2 cellular contexts compared by ENCODE assay signal in the genomic region with DNA sequence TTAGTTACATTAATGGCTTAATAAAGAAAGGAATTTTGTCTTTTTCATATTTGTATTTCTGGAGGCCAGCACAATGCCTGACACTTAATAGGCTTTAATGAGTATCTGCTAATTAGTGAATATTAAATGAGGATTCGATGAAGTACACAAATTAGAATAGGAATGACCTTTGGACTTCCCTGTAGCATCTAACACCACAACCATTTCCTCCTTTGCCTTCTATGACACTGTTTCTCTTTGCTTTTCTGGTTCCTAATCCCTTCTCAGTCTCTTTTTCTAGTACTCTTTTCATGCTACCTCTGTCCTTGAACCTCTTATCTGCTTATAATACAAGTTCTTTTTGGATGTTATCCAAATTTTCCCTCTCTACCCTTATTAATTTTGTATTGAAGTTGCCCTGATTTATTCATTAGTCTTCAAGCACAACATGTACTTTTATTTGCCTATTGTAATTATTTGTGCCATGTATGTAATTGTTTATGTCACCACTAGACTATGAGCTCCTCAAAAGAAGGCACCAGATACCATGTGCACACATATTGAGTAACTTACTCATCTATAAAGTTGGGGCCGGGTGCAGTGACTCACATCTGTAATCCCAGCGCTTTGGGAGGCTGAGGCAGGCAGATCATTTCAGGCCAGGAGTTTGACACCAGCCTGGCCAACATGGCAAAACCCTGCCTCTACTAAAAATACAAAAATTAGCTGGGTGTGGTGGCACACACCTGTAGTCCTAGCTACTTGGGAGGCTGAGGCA.
TF ChIP-seq lines count a peak whose summit lies in the region.

No MANE protein-coding gene starts in this region.

TF ChIP-seq in SK-N-SH treated with all-trans-retinoic acid at 6 μM for 48 hours, 23 proteins besides CTCF, POLR2A, EP300 and RAD21:
- TF ChIP-seq ZNF8 (CRISPR knock-in tag; IDR thresholded peaks at IDR 0.05) (no peak), ARNTL (CRISPR knock-in tag; IDR thresholded peaks at IDR 0.05; ENCODE audit: borderline replicate concordance, low read depth) (no peak), ZFP3 (CRISPR knock-in tag; IDR thresholded peaks at IDR 0.05) (no peak), PPARA (CRISPR knock-in tag; IDR thresholded peaks at IDR 0.05; ENCODE audit: borderline replicate concordance) (no peak), ESRRG (CRISPR knock-in tag; IDR thresholded peaks at IDR 0.05) (no peak), SNAI2 (CRISPR knock-in tag; IDR thresholded peaks at IDR 0.05) (no peak)
- TF ChIP-seq, protein P1, sequence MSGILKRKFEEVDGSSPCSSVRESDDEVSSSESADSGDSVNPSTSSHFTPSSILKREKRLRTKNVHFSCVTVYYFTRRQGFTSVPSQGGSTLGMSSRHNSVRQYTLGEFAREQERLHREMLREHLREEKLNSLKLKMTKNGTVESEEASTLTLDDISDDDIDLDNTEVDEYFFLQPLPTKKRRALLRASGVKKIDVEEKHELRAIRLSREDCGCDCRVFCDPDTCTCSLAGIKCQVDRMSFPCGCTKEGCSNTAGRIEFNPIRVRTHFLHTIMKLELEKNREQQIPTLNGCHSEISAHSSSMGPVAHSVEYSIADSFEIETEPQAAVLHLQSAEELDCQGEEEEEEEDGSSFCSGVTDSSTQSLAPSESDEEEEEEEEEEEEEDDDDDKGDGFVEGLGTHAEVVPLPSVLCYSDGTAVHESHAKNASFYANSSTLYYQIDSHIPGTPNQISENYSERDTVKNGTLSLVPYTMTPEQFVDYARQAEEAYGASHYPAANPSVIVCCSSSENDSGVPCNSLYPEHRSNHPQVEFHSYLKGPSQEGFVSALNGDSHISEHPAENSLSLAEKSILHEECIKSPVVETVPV (CRISPR knock-in tag; IDR thresholded peaks at IDR 0.05) = no peak
TF ChIP-seq in SK-N-SH treated with all-trans-retinoic acid at 6 μM for 48 hours: peak in this region for 0.

TF ChIP-seq in SK-N-SH, 30 proteins besides CTCF, POLR2A, EP300 and RAD21:
- no peak for TF ChIP-seq GABPA (IDR thresholded peaks at IDR 0.05; ENCODE audit: low read depth)
- TF ChIP-seq, protein P2, sequence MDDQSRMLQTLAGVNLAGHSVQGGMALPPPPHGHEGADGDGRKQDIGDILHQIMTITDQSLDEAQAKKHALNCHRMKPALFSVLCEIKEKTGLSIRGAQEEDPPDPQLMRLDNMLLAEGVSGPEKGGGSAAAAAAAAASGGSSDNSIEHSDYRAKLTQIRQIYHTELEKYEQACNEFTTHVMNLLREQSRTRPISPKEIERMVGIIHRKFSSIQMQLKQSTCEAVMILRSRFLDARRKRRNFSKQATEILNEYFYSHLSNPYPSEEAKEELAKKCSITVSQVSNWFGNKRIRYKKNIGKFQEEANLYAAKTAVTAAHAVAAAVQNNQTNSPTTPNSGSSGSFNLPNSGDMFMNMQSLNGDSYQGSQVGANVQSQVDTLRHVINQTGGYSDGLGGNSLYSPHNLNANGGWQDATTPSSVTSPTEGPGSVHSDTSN (IDR thresholded peaks at IDR 0.05) = no peak
